13 cellular contexts compared by ENCODE assay signal in genomic region chr13:93146584-93147292, GRCh38.
DNase-seq lines count a peak whose midpoint lies in the region; TF ChIP-seq lines count a peak whose summit lies in the region.
"Had no signal": no experiment of that assay in that cellular context is flagged by ENCODE, and none has a peak within 500 bp of the region (broad histone marks: within the 10 kb centered on the region; RNA-seq: fewer than 3 reads in every experiment).

No MANE protein-coding gene starts in this region.

- no peaks in the 10 kb centered on the region for H3K27me3 ChIP-seq in WERI-Rb-1 (ENCODE audit: insufficient read depth, low read depth, severe bottlenecking)
- H3K27me3 ChIP-seq: tibial nerve had no signal

- H3K36me3 ChIP-seq in WERI-Rb-1: no peaks in the 10 kb centered on the region
- H3K36me3 ChIP-seq: tibial nerve had no signal

- no peak overlapping the region for H3K27ac ChIP-seq in WERI-Rb-1
- H3K27ac ChIP-seq: SK-N-MC, tibial nerve had no signal

- H3K4me3 ChIP-seq in WERI-Rb-1 (ENCODE audit: low read depth, low read length): no peak overlapping the region
- H3K4me3 ChIP-seq: SK-N-MC, tibial nerve had no signal

- H3K9me3 ChIP-seq in WERI-Rb-1 (ENCODE audit: severe bottlenecking): no peaks in the 10 kb centered on the region
- H3K9me3 ChIP-seq: tibial nerve had no signal

- DNase-seq in LHCN-M2 (ENCODE audit: low read depth) (peak; percentile 81), UCSD-AML1 (lab: John Stamatoyannopoulos, UW; ENCODE audit: unreplicated experiment) (peak; percentile 9), hepatic stellate cell (ENCODE audit: low spot score) (peak; percentile 3), stromal cell of bone marrow (ENCODE audit: low read depth) (peak; percentile 70), WERI-Rb-1 (no peak), NCI-H1436 treated with DMSO at 0.1 percent for 48 hours (lab: John Stamatoyannopoulos, UW) (no peak)
- no peak for DNase-seq in activated CD4-positive, CD25-positive, alpha-beta regulatory T cell (lab: John Stamatoyannopoulos, UW)
- no peak for DNase-seq in stimulated activated CD4-positive, alpha-beta T cell treated with anti-CD3 and anti-CD28 coated beads, Interleukin-2, amount 100 ng/mL, for 24 hours
- DNase-seq: dermis blood vessel endothelial cell, glutamatergic neuron, NCI-H774 had no signal

- no peak for TF ChIP-seq CTCF in WERI-Rb-1 (IDR thresholded peaks at IDR 0.05; ENCODE audit: low read depth, low read length)

Comparison
In these comparisons a context has a peak if more than half of its experiments do, and no peak if none do; other contexts are left out.
1. DNase-seq: peak in LHCN-M2 (single experiment), UCSD-AML1 (single experiment), hepatic stellate cell (single experiment) and stromal cell of bone marrow (single experiment); none in WERI-Rb-1 (single experiment), NCI-H1436 treated with DMSO at 0.1 percent for 48 hours (single experiment), activated CD4-positive, CD25-positive, alpha-beta regulatory T cell (0 of 4) and stimulated activated CD4-positive, alpha-beta T cell treated with anti-CD3 and anti-CD28 coated beads, Interleukin-2, amount 100 ng/mL, for 24 hours (0 of 2).